8 cellular contexts compared by ENCODE assay signal in the genomic region with DNA sequence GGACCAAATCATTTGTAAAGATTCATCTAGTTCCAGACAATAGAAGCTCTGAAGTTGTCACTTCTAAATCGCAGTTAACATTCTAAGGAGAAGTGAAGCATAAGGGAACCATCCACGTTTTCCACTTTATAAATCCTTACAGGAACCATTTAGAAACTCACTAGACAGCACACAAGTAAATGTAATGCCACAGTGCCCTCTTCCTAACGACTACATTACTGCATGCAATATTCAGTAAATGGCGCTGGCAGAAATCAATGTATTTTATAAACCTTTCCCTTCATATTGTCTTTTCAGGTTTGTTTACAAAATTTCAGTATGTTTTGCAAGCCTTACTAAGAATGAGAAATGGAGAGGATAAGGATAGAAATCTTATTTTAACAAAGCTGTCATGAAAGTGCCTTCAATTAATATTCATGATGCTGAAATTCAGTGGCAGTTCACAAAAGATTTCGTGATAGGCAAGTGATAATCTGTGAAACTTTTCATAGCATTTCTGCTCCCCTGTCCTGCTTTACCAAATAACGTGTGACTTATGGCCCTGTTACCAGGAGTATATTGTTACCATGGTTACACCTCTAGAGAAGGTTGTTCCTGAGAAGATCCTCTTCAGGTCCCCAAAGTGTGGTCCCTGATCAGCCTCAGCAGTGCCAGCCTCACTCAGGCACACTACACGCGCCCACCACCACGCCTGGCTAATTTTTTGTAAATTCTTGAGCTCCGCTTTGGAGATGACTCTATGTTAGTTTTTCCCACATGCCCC. TPM values are rescaled to one million over a fixed set of nuclear protein-coding genes. Genes with fewer than 3 reads are reported as not detected.
DNase-seq lines count a peak whose midpoint lies in the region; ATAC-seq and TF ChIP-seq lines count a peak whose summit lies in the region.

No MANE protein-coding gene starts in this region.

- in situ Hi-C loops in GM13977 (cut with MboI; ENCODE audit: low pct_unique_long_range_greater_than_20kb, low sequenced_read_pairs, unreplicated experiment) (no loop called here), astrocyte of the cerebellum (cut with HindIII; ENCODE audit: low sequenced_read_pairs) (loop anchor here (25.0 kb wide), 2 partner anchors 1061 to 1986 kb away; no protein-coding TSS in a partner anchor)

- peak; percentile 29 for DNase-seq in AG09319 (ENCODE audit: extremely low read depth, low read depth)
- peak; percentile 44 for DNase-seq in GM13977 (ENCODE audit: low spot score)
- DNase-seq in NCI-H748 treated with DMSO at 0.1 percent for 48 hours (lab: John Stamatoyannopoulos, UW), result peak; percentile 29
- DNase-seq in astrocyte of the cerebellum (ENCODE audit: low read depth), result peak; percentile 57
- DNase-seq in iPS-NIHi7 (ENCODE audit: extremely low spot score), result peak; percentile 29
- DNase-seq in suprapubic skin (ENCODE audit: low spot score in 2 of 2), result no peak

- TF ChIP-seq POLR2A in suprapubic skin (IDR thresholded peaks at IDR 0.05), result no peak

- no peak for TF ChIP-seq EP300 in suprapubic skin (IDR thresholded peaks at IDR 0.05)

- H3K4me3 ChIP-seq in astrocyte of the cerebellum (ENCODE audit: low read depth, low read length) (no peak overlapping the region), suprapubic skin (no peak overlapping the region)

- H3K27me3 ChIP-seq in suprapubic skin, result no peaks in the 10 kb centered on the region

- H3K9me3 ChIP-seq in suprapubic skin, result no peaks in the 10 kb centered on the region

- WGBS in suprapubic skin, result 49% methylated on average over 10 of the region's 10 CpGs

- peaks cover 17% of the 10 kb centered on the region for H3K4me1 ChIP-seq in suprapubic skin

- no peaks in the 10 kb centered on the region for H3K36me3 ChIP-seq in suprapubic skin

- ATAC-seq in HG03280 (IDR thresholded peaks at IDR 0.05; ENCODE audit: unreplicated experiment) (peak; percentile 34), GM21515 (IDR thresholded peaks at IDR 0.05; ENCODE audit: unreplicated experiment) (no peak)

- TF ChIP-seq CTCF in AG09319 (IDR thresholded peaks at IDR 0.05; ENCODE audit: low read depth, low read length), result peak; percentile 66
- peak; percentile 65 for TF ChIP-seq CTCF in GM13977 (IDR thresholded peaks at IDR 0.05; ENCODE audit: extremely low read depth, insufficient read depth, missing control alignments)
- peak; percentile 59 for TF ChIP-seq CTCF in astrocyte of the cerebellum (IDR thresholded peaks at IDR 0.05; ENCODE audit: low read depth, low read length, missing control alignments)
- TF ChIP-seq CTCF in suprapubic skin (IDR thresholded peaks at IDR 0.05), result peak; percentile 47 to 62

- H3K27ac ChIP-seq in suprapubic skin, result no peak overlapping the region

RNA-seq across cellular contexts. Expression of a gene that starts 54.2 kb away (rescaled TPM):
- total RNA-seq in suprapubic skin, result 10 to 100 TPM; 20.0 to 57.9 (median 23.9) TPM

Comparison
In these comparisons a context has a peak if more than half of its experiments do, and no peak if none do; other contexts are left out.
1. DNase-seq: peak in AG09319 (single experiment), GM13977 (single experiment), NCI-H748 treated with DMSO at 0.1 percent for 48 hours (single experiment), astrocyte of the cerebellum (single experiment) and iPS-NIHi7 (single experiment); none in suprapubic skin (0 of 2).
2. Peak in every context shown above with its lines, with median percentiles within 50 percentile points of each other: CTCF ChIP-seq.